Comparison of ENCODE assay signal across 18 cellular contexts in the genomic region with DNA sequence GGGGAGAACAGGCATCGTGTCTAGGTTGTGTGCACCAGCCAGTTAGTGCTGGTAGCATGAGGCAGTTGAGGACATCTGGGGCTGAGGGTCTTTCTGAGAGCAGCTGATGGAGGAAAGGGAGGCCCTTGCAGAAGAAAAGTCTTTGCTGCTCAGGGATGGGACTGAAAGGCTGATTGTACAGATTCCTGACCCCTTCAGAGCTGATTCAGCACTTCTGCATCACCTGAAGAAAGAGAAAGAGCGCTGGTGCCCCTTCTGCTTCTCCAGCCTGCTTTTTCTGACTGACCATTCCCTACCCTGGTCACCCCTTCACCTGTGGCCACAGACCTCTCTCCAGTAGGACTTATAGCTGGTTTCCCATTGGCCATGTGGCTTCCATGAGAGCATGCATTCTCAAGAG.
DNase-seq lines count a peak whose midpoint lies in the region; ATAC-seq and TF ChIP-seq lines count a peak whose summit lies in the region.
"Had no signal": no experiment of that assay in that cellular context is flagged by ENCODE, and none has a peak within 500 bp of the region (broad histone marks: within the 10 kb centered on the region; RNA-seq: fewer than 3 reads in every experiment).

No MANE protein-coding gene starts in this region.

- H3K36me3 ChIP-seq in WERI-Rb-1: no peaks in the 10 kb centered on the region
- H3K36me3 ChIP-seq in endodermal cell (ENCODE audit: control insufficient read depth, insufficient read depth, low read length): no peaks in the 10 kb centered on the region
- no peaks in the 10 kb centered on the region for H3K36me3 ChIP-seq in HAP-1 (replicated peaks)
- no peaks in the 10 kb centered on the region for H3K36me3 ChIP-seq in spleen

- H3K4me1 Mint-ChIP-seq in endodermal cell: no peaks in the 10 kb centered on the region
- H3K4me1 Mint-ChIP-seq: CD4-positive, CD25-positive, alpha-beta regulatory T cell; CD8-positive, alpha-beta memory T cell had no signal

- H3K27ac ChIP-seq in WERI-Rb-1 (peak overlapping the region; percentile 71), endodermal cell (ENCODE audit: low read depth, low read length) (no peak overlapping the region), spleen (no peak overlapping the region)
- H3K27ac ChIP-seq: 22Rv1 had no signal

- H3K27ac Mint-ChIP-seq in endodermal cell: no peak overlapping the region
- H3K27ac Mint-ChIP-seq in activated naive CD4-positive, alpha-beta T cell treated with anti-CD3 and anti-CD28 coated beads, Interleukin-2, amount 50 U/mL, for 72 hours: no peak overlapping the region
- H3K27ac Mint-ChIP-seq: CD4-positive, CD25-positive, alpha-beta regulatory T cell; CD8-positive, alpha-beta memory T cell had no signal

- 81 to 100% methylated on average over 1 to 2 of the region's 2 CpGs for WGBS in endodermal cell (ENCODE audit: insufficient coverage in 1 of 2, insufficient read length in 1 of 2), 2 experiments
- 69 to 88% (median 79%) methylated on average over 2 of the region's 2 CpGs for WGBS in spleen, 5 donors

- no peak overlapping the region for H3K4me3 ChIP-seq in WERI-Rb-1 (ENCODE audit: low read depth, low read length)
- H3K4me3 ChIP-seq in endodermal cell (ENCODE audit: low read length): no peak overlapping the region
- no peak overlapping the region for H3K4me3 ChIP-seq in HAP-1
- no peak overlapping the region for H3K4me3 ChIP-seq in spleen
- H3K4me3 ChIP-seq: GM12878 had no signal

- TF ChIP-seq POLR2A in spleen (IDR thresholded peaks at IDR 0.05): no peak

- TF ChIP-seq CTCF in WERI-Rb-1 (IDR thresholded peaks at IDR 0.05; ENCODE audit: low read depth, low read length) (no peak), endodermal cell (conservative IDR thresholded peaks at IDR 0.05) (no peak), spleen (IDR thresholded peaks at IDR 0.05 in 8 of 11, conservative IDR thresholded peaks at IDR 0.05 in 3 of 11) (no peak)

- H3K9me3 ChIP-seq in WERI-Rb-1 (ENCODE audit: severe bottlenecking): peaks cover 3% of the 10 kb centered on the region
- no peaks in the 10 kb centered on the region for H3K9me3 ChIP-seq in endodermal cell (ENCODE audit: control insufficient read depth, low read length)
- H3K9me3 ChIP-seq in HAP-1: no peaks in the 10 kb centered on the region
- peaks cover 0 to 5% (median 0%) of the 10 kb centered on the region in 8 donors for H3K9me3 ChIP-seq in spleen

- H3K36me3 Mint-ChIP-seq in endodermal cell (ENCODE audit: low read depth): no peaks in the 10 kb centered on the region
- H3K36me3 Mint-ChIP-seq in activated naive CD4-positive, alpha-beta T cell treated with anti-CD3 and anti-CD28 coated beads, Interleukin-2, amount 50 U/mL, for 72 hours: no peaks in the 10 kb centered on the region
- H3K36me3 Mint-ChIP-seq: CD4-positive, CD25-positive, alpha-beta regulatory T cell; CD8-positive, alpha-beta memory T cell had no signal

- peak; percentile 41 for DNase-seq in activated CD8-positive, alpha-beta memory T cell treated with anti-CD3 and anti-CD28 coated beads for 24 hours
- DNase-seq in activated CD8-positive, alpha-beta memory T cell treated with anti-CD3 and anti-CD28 coated beads, Interleukin-2, amount 50 U/mL, for 4 hours: no peak
- no peak for DNase-seq in WERI-Rb-1
- DNase-seq in endodermal cell: peak; percentile 7
- no peak for DNase-seq in HAP-1 (ENCODE audit: low spot score in 2 of 2)
- no peak for DNase-seq in spleen
- DNase-seq in activated naive CD4-positive, alpha-beta T cell treated with anti-CD3 and anti-CD28 coated beads, Interleukin-2, amount 50 U/mL, for 72 hours (ENCODE audit: low spot score in 2 of 2): no peak
- DNase-seq: C1 segment of cervical spinal cord; CD4-positive, CD25-positive, alpha-beta regulatory T cell; CD8-positive, alpha-beta memory T cell; COR-L47; DMS 273 treated with DMSO at 0.1 percent for 48 hours; DMS53; DND-41; EL; HCEC 1CT had no signal

- intact Hi-C loops in spleen (cut with DNase I; ENCODE audit: low total_unique reads): no loop called here

- no peak for ATAC-seq in activated naive CD4-positive, alpha-beta T cell treated with anti-CD3 and anti-CD28 coated beads, Interleukin-2, amount 50 U/mL, for 72 hours
- ATAC-seq: GM12878 had no signal

- H3K27me3 ChIP-seq in WERI-Rb-1 (ENCODE audit: insufficient read depth, low read depth, severe bottlenecking) (no peaks in the 10 kb centered on the region), endodermal cell (ENCODE audit: control insufficient read depth, insufficient read depth, low read length, poor library complexity, severe bottlenecking) (no peaks in the 10 kb centered on the region), HAP-1 (ENCODE audit: low read depth) (no peaks in the 10 kb centered on the region), spleen (replicated peaks in 1 of 7) (no peaks in the 10 kb centered on the region)

- in situ Hi-C loops in HAP-1 (cut with MboI; ENCODE audit: low sequenced_read_pairs): no loop called here

- H3K4me1 ChIP-seq in endodermal cell (ENCODE audit: control insufficient read depth, insufficient read depth, low read length) (no peaks in the 10 kb centered on the region), HAP-1 (no peaks in the 10 kb centered on the region), spleen (peaks cover 0 to 2% (median 0%) of the 10 kb centered on the region in 6 donors)

- no peaks in the 10 kb centered on the region for H3K27me3 Mint-ChIP-seq in endodermal cell (ENCODE audit: insufficient read depth)
- H3K27me3 Mint-ChIP-seq: CD4-positive, CD25-positive, alpha-beta regulatory T cell had no signal

- no peaks in the 10 kb centered on the region for H3K9me3 Mint-ChIP-seq in endodermal cell
- H3K9me3 Mint-ChIP-seq in activated naive CD4-positive, alpha-beta T cell treated with anti-CD3 and anti-CD28 coated beads, Interleukin-2, amount 50 U/mL, for 72 hours: peaks cover 0 to 2% of the 10 kb centered on the region in 2 donors

- H3K4me3 Mint-ChIP-seq in endodermal cell: no peak overlapping the region
- H3K4me3 Mint-ChIP-seq: CD4-positive, CD25-positive, alpha-beta regulatory T cell; CD8-positive, alpha-beta memory T cell had no signal

- H3K9ac ChIP-seq in endodermal cell (ENCODE audit: extremely low read depth, low read length, poor library complexity, severe bottlenecking): no peak overlapping the region

Comparison
In these comparisons a context has a peak if more than half of its experiments do, and no peak if none do; other contexts are left out.
1. DNase-seq: peak in activated CD8-positive, alpha-beta memory T cell treated with anti-CD3 and anti-CD28 coated beads for 24 hours (single experiment) and endodermal cell (single experiment); none in activated CD8-positive, alpha-beta memory T cell treated with anti-CD3 and anti-CD28 coated beads, Interleukin-2, amount 50 U/mL, for 4 hours (single experiment), WERI-Rb-1 (single experiment), HAP-1 (0 of 2), spleen (single experiment) and activated naive CD4-positive, alpha-beta T cell treated with anti-CD3 and anti-CD28 coated beads, Interleukin-2, amount 50 U/mL, for 72 hours (0 of 2).